Comparison of ENCODE assay signal across 1 cellular context in the genomic region with DNA sequence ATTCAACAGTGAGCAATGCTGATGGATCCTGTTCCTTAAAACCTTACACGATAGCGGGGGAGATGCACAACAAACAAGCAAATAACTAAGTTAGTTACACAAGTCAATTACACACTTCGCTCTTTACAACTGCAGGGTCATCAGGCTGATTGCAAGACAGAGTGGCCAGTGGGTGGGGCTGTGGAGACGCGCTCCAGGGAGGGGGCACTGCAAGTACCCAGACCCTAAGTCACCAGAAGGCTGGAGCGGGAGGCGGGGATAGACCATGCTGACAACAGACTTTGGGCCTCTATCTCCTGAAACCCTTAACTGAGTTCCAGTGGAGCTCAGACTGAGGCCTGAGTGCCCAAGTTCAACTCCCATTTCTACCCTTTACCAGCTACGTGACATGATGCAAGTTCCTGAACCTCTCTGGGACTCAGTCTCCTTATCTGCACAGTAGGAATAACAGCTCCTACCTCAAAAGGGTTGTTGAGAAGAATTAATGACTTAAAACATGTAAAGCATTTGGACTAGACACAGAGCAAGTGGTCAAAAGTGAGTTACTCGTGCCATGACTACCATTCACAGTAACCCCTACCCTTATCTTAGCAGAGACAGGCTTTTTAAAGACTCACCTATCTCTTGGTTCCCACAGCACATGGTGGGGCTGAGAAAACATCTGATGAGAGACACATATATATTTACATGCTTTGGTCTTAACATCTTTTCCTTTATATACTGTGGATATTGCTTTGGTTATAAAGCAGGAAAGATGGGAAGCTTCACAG.
A peak's percentile ranks its signal among the peaks of the same experiment; 100 is the strongest.
TF ChIP-seq lines count a peak whose summit lies in the region.

No MANE protein-coding gene starts in this region.

TF ChIP-seq in K562, 482 proteins besides CTCF, POLR2A, EP300 and RAD21 (continued from another document and continues in another):
- TF ChIP-seq, protein P1, sequence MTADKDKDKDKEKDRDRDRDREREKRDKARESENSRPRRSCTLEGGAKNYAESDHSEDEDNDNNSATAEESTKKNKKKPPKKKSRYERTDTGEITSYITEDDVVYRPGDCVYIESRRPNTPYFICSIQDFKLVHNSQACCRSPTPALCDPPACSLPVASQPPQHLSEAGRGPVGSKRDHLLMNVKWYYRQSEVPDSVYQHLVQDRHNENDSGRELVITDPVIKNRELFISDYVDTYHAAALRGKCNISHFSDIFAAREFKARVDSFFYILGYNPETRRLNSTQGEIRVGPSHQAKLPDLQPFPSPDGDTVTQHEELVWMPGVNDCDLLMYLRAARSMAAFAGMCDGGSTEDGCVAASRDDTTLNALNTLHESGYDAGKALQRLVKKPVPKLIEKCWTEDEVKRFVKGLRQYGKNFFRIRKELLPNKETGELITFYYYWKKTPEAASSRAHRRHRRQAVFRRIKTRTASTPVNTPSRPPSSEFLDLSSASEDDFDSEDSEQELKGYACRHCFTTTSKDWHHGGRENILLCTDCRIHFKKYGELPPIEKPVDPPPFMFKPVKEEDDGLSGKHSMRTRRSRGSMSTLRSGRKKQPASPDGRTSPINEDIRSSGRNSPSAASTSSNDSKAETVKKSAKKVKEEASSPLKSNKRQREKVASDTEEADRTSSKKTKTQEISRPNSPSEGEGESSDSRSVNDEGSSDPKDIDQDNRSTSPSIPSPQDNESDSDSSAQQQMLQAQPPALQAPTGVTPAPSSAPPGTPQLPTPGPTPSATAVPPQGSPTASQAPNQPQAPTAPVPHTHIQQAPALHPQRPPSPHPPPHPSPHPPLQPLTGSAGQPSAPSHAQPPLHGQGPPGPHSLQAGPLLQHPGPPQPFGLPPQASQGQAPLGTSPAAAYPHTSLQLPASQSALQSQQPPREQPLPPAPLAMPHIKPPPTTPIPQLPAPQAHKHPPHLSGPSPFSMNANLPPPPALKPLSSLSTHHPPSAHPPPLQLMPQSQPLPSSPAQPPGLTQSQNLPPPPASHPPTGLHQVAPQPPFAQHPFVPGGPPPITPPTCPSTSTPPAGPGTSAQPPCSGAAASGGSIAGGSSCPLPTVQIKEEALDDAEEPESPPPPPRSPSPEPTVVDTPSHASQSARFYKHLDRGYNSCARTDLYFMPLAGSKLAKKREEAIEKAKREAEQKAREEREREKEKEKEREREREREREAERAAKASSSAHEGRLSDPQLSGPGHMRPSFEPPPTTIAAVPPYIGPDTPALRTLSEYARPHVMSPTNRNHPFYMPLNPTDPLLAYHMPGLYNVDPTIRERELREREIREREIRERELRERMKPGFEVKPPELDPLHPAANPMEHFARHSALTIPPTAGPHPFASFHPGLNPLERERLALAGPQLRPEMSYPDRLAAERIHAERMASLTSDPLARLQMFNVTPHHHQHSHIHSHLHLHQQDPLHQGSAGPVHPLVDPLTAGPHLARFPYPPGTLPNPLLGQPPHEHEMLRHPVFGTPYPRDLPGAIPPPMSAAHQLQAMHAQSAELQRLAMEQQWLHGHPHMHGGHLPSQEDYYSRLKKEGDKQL (CRISPR knock-in tag; IDR thresholded peaks at IDR 0.05; ENCODE audit: borderline replicate concordance): no peak
- TF ChIP-seq, protein P2, sequence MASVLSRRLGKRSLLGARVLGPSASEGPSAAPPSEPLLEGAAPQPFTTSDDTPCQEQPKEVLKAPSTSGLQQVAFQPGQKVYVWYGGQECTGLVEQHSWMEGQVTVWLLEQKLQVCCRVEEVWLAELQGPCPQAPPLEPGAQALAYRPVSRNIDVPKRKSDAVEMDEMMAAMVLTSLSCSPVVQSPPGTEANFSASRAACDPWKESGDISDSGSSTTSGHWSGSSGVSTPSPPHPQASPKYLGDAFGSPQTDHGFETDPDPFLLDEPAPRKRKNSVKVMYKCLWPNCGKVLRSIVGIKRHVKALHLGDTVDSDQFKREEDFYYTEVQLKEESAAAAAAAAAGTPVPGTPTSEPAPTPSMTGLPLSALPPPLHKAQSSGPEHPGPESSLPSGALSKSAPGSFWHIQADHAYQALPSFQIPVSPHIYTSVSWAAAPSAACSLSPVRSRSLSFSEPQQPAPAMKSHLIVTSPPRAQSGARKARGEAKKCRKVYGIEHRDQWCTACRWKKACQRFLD (CRISPR knock-in tag; IDR thresholded peaks at IDR 0.05): no peak
- TF ChIP-seq KDM2B (CRISPR knock-in tag; IDR thresholded peaks at IDR 0.05) (no peak), CBX1 (IDR thresholded peaks at IDR 0.05; ENCODE audit: low read depth) (no peak), SRF (CRISPR knock-in tag; IDR thresholded peaks at IDR 0.05) (no peak), ZNF184 (CRISPR knock-in tag; IDR thresholded peaks at IDR 0.05) (no peak), ZFP91 (CRISPR knock-in tag; IDR thresholded peaks at IDR 0.05) (no peak), SOX6 (IDR thresholded peaks at IDR 0.05) (peak; percentile 48), ZNF263 (CRISPR knock-in tag; IDR thresholded peaks at IDR 0.05; ENCODE audit: borderline replicate concordance) (0 out of 2 replicates have a peak, but pooled peaks have one; percentile 29), NR1H2 (CRISPR knock-in tag; IDR thresholded peaks at IDR 0.05) (no peak), ZNF583 (CRISPR knock-in tag; IDR thresholded peaks at IDR 0.05) (no peak), MAFF (IDR thresholded peaks at IDR 0.05; ENCODE audit: low read length) (no peak), ARID1B (IDR thresholded peaks at IDR 0.05) (peak; percentile 92), ZNF431 (CRISPR knock-in tag; IDR thresholded peaks at IDR 0.05) (no peak), GABPB1 (CRISPR knock-in tag; IDR thresholded peaks at IDR 0.05) (no peak), NR2C1 (IDR thresholded peaks at IDR 0.05) (no peak), NR2C1 (tag; IDR thresholded peaks at IDR 0.05) (no peak), RAD51 (IDR thresholded peaks at IDR 0.05; ENCODE audit: borderline replicate concordance, low read depth) (no peak), THAP12 (CRISPR knock-in tag; IDR thresholded peaks at IDR 0.05) (no peak), ZNF75A (CRISPR knock-in tag; IDR thresholded peaks at IDR 0.05) (no peak), NR4A1 (CRISPR knock-in tag; IDR thresholded peaks at IDR 0.05) (no peak), NR4A1 (tag; IDR thresholded peaks at IDR 0.05) (no peak), CEBPG (CRISPR knock-in tag; IDR thresholded peaks at IDR 0.05) (no peak), CEBPG (tag; conservative IDR thresholded peaks at IDR 0.05 in 1 of 2, IDR thresholded peaks at IDR 0.05 in 1 of 2) (no peak), NFRKB (IDR thresholded peaks at IDR 0.05; ENCODE audit: low read depth) (no peak), MED1 (CRISPR knock-in tag; IDR thresholded peaks at IDR 0.05; ENCODE audit: borderline replicate concordance) (no peak), HMGN3 (IDR thresholded peaks at IDR 0.05; ENCODE audit: borderline replicate concordance, extremely low read depth, insufficient read length, low read depth, low read length) (no peak), DMBX1 (CRISPR knock-in tag; IDR thresholded peaks at IDR 0.05; ENCODE audit: borderline replicate concordance) (no peak; the same call in 1 of the 2 replicates), BCOR (IDR thresholded peaks at IDR 0.05) (0 out of 2 replicates have a peak, but pooled peaks have one; percentile 39), MTA2 (IDR thresholded peaks at IDR 0.05; ENCODE audit: low read depth) (peak; percentile 83), PCBP1 (IDR thresholded peaks at IDR 0.05; ENCODE audit: low read depth, low read length, poor library complexity, severe bottlenecking) (no peak), TAF9B (IDR thresholded peaks at IDR 0.05; ENCODE audit: partially characterized antibody) (no peak), FOXP4 (CRISPR knock-in tag; IDR thresholded peaks at IDR 0.05; ENCODE audit: borderline replicate concordance) (no peak), GATA2 (CRISPR knock-in tag; IDR thresholded peaks at IDR 0.05) (peak; percentile 88), RREB1 (CRISPR knock-in tag; IDR thresholded peaks at IDR 0.05) (no peak)
- TF ChIP-seq, protein P3, sequence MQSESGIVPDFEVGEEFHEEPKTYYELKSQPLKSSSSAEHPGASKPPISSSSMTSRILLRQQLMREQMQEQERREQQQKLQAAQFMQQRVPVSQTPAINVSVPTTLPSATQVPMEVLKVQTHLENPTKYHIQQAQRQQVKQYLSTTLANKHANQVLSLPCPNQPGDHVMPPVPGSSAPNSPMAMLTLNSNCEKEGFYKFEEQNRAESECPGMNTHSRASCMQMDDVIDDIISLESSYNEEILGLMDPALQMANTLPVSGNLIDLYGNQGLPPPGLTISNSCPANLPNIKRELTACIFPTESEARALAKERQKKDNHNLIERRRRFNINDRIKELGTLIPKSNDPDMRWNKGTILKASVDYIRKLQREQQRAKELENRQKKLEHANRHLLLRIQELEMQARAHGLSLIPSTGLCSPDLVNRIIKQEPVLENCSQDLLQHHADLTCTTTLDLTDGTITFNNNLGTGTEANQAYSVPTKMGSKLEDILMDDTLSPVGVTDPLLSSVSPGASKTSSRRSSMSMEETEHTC (IDR thresholded peaks at IDR 0.05): no peak
